32 cellular contexts compared by ENCODE assay signal in the genomic region with DNA sequence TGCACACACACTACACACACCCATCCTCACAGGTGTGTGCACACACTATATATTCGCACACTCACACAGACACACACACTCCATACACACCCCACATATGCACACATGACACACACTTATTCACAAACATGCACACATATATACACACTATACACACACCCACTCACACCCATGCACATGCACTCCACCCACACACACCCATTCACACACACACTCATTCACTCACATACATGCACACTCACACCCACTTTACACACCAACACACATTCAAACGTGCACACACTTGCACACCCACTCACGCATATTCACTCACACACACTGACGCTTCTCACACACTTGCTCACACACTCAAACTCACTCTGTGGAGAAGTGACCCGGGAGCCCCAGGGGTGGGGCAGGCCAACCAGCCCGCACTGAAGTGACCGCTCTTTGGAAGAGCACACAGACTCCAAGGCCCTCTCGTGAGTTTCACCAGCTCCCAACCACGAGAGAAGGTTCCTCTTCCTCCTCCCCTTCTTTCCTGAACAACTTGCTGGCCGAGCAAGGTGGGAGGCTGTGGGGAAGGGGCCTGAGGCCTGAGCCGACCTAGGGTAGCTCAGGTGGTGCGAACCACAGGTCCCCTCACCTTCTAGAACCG.
DNase-seq lines count a peak whose midpoint lies in the region; ATAC-seq and TF ChIP-seq lines count a peak whose summit lies in the region.
"Had no signal": no experiment of that assay in that cellular context is flagged by ENCODE, and none has a peak within 500 bp of the region (broad histone marks: within the 10 kb centered on the region; RNA-seq: fewer than 3 reads in every experiment).

No MANE protein-coding gene starts in this region.

- TF ChIP-seq CTCF in left lung (IDR thresholded peaks at IDR 0.05) (no peak), tibial artery (IDR thresholded peaks at IDR 0.05) (no peak)

- peaks cover 0 to 6% of the 10 kb centered on the region in 2 donors for H3K4me1 ChIP-seq in left lung
- H3K4me1 ChIP-seq in tibial artery: no peaks in the 10 kb centered on the region
- H3K4me1 ChIP-seq: A549, ascending aorta had no signal

- H3K27me3 ChIP-seq in left lung (peaks cover 0 to 18% of the 10 kb centered on the region in 2 donors), tibial artery (peaks cover 0 to 10% of the 10 kb centered on the region in 2 donors)
- H3K27me3 ChIP-seq: ascending aorta, testis had no signal

- no peak overlapping the region for H3K4me3 ChIP-seq in left lung
- H3K4me3 ChIP-seq in tibial artery: no peak overlapping the region
- H3K4me3 ChIP-seq: A549, ascending aorta, PC-9, testis had no signal

- H3K27ac ChIP-seq in left lung (no peak overlapping the region), tibial artery (no peak overlapping the region)
- H3K27ac ChIP-seq: A549, ascending aorta, neutrophil, PC-9 had no signal

- intact Hi-C loops in activated T-helper 2 cell treated with anti-CD3 and anti-CD28 coated beads, Interferon-gamma antibody, Interleukin-2, Interleukin-4, amounts not matched to agents 10 μg/mL and 5 μg/mL and 100 μg/mL, durations not matched to agents 14 hours and 24 hours and 36 hours (cut with micrococcal nuclease): loop anchor here (5.0 kb wide), 1 partner anchor 33 kb away; no protein-coding TSS in a partner anchor
- intact Hi-C loops in left lung (cut with DNase I) (no loop called here), tibial artery (cut with DNase I; ENCODE audit: low total_unique reads) (no loop called here)

- H3K4me1 Mint-ChIP-seq in activated T-helper 2 cell treated with anti-CD3 and anti-CD28 coated beads, Interferon-gamma antibody, Interleukin-2, Interleukin-4, amounts not matched to agents 10 μg/mL and 5 μg/mL and 100 μg/mL, durations not matched to agents 14 hours and 24 hours and 36 hours (ENCODE audit: low read depth): peaks cover 33% of the 10 kb centered on the region

- DNase-seq in activated effector memory CD4-positive, alpha-beta T cell treated with anti-CD3 and anti-CD28 coated beads, Interleukin-2, amount 50 U/mL, for 16 hours: peak; percentile 50
- DNase-seq in activated effector memory CD4-positive, alpha-beta T cell treated with Interleukin-2 at 50 U/mL for 16 hours: no peak
- no peak for DNase-seq in activated T-helper 2 cell treated with anti-CD3 and anti-CD28 coated beads, Interferon-gamma antibody, Interleukin-2, Interleukin-4, amounts not matched to agents 10 μg/mL and 5 μg/mL and 100 μg/mL, durations not matched to agents 14 hours and 24 hours and 36 hours (ENCODE audit: low spot score)
- DNase-seq in left lung: no peak
- DNase-seq in tibial artery: peak; percentile 38 to 70
- no peak for DNase-seq in AML-193 (lab: John Stamatoyannopoulos, UW)
- no peak for DNase-seq in KBM-7
- DNase-seq: activated CD4-positive, alpha-beta T cell treated with anti-CD3 and anti-CD28 coated beads, Interleukin-2, amount 50 U/mL, for 1 hour; activated CD8-positive, alpha-beta memory T cell treated with anti-CD3 and anti-CD28 coated beads, Interleukin-2, amount 10 ng/mL, durations not matched to agents 7 days and 5 days; activated naive CD8-positive, alpha-beta T cell treated with anti-CD3 and anti-CD28 coated beads, Interleukin-2, amount 10 ng/mL, durations not matched to agents 7 days and 5 days; caudate nucleus; DMS79 treated with DMSO at 0.1 percent for 48 hours; endodermal cell; foreskin fibroblast; HFFc6; IMR-90; mesenchymal stem cell; NCI-H1105 treated with DMSO at 0.1 percent for 48 hours; NCI-H1930; NCI-H524 treated with DMSO at 0.1 percent for 48 hours; PC-9; SIG-M5; T-helper 9 cell; testis had no signal

- H3K36me3 ChIP-seq in left lung (no peaks in the 10 kb centered on the region), tibial artery (no peaks in the 10 kb centered on the region)
- H3K36me3 ChIP-seq: ascending aorta, neutrophil had no signal

- peaks cover 11% of the 10 kb centered on the region for H3K36me3 Mint-ChIP-seq in activated T-helper 2 cell treated with anti-CD3 and anti-CD28 coated beads, Interferon-gamma antibody, Interleukin-2, Interleukin-4, amounts not matched to agents 10 μg/mL and 5 μg/mL and 100 μg/mL, durations not matched to agents 14 hours and 24 hours and 36 hours (ENCODE audit: low read depth)
- H3K36me3 Mint-ChIP-seq: WTC11 had no signal

- H3K27me3 Mint-ChIP-seq in activated T-helper 2 cell treated with anti-CD3 and anti-CD28 coated beads, Interferon-gamma antibody, Interleukin-2, Interleukin-4, amounts not matched to agents 10 μg/mL and 5 μg/mL and 100 μg/mL, durations not matched to agents 14 hours and 24 hours and 36 hours (ENCODE audit: low read depth): no peaks in the 10 kb centered on the region
- H3K27me3 Mint-ChIP-seq: activated CD8-positive, alpha-beta memory T cell treated with anti-CD3 and anti-CD28 coated beads, Interleukin-2, amount 10 ng/mL, durations not matched to agents 7 days and 5 days; activated naive CD8-positive, alpha-beta T cell treated with anti-CD3 and anti-CD28 coated beads, Interleukin-2, amount 10 ng/mL, durations not matched to agents 7 days and 5 days; activated T-helper 17 cell treated with anti-CD3 and anti-CD28 coated beads, Interleukin-2, amount 50 U/mL, for 72 hours; B cell had no signal

- H3K9me3 Mint-ChIP-seq in activated T-helper 2 cell treated with anti-CD3 and anti-CD28 coated beads, Interferon-gamma antibody, Interleukin-2, Interleukin-4, amounts not matched to agents 10 μg/mL and 5 μg/mL and 100 μg/mL, durations not matched to agents 14 hours and 24 hours and 36 hours: peaks cover 7% of the 10 kb centered on the region

- in situ Hi-C loops in KBM-7 (cut with MboI; ENCODE audit: low pct_unique_long_range_greater_than_20kb, low sequenced_read_pairs): no loop called here

- H3K4me3 Mint-ChIP-seq in activated T-helper 2 cell treated with anti-CD3 and anti-CD28 coated beads, Interferon-gamma antibody, Interleukin-2, Interleukin-4, amounts not matched to agents 10 μg/mL and 5 μg/mL and 100 μg/mL, durations not matched to agents 14 hours and 24 hours and 36 hours (ENCODE audit: low read depth): no peak overlapping the region
- H3K4me3 Mint-ChIP-seq: activated CD8-positive, alpha-beta memory T cell treated with anti-CD3 and anti-CD28 coated beads, Interleukin-2, amount 10 ng/mL, durations not matched to agents 7 days and 5 days; B cell; endodermal cell; HFFc6; WTC11 had no signal

- H3K27ac Mint-ChIP-seq in activated T-helper 2 cell treated with anti-CD3 and anti-CD28 coated beads, Interferon-gamma antibody, Interleukin-2, Interleukin-4, amounts not matched to agents 10 μg/mL and 5 μg/mL and 100 μg/mL, durations not matched to agents 14 hours and 24 hours and 36 hours: peak overlapping the region; percentile 76
- H3K27ac Mint-ChIP-seq: activated CD8-positive, alpha-beta memory T cell treated with anti-CD3 and anti-CD28 coated beads, Interleukin-2, amount 10 ng/mL, durations not matched to agents 7 days and 5 days; activated T-helper 17 cell treated with anti-CD3 and anti-CD28 coated beads, Interleukin-2, amount 50 U/mL, for 72 hours; B cell; endodermal cell; HFFc6; progenitor cell of endocrine pancreas; WTC11 had no signal

- H3K9me3 ChIP-seq in left lung: no peaks in the 10 kb centered on the region
- H3K9me3 ChIP-seq in tibial artery: no peaks in the 10 kb centered on the region
- H3K9me3 ChIP-seq: A549, ascending aorta, neutrophil, testis had no signal

- ATAC-seq in left lung (peak; percentile 68), HG02571 (IDR thresholded peaks at IDR 0.05; ENCODE audit: unreplicated experiment) (no peak)
- ATAC-seq: A549; activated CD8-positive, alpha-beta memory T cell treated with anti-CD3 and anti-CD28 coated beads, Interleukin-2, amount 10 ng/mL, durations not matched to agents 7 days and 5 days; WTC11 had no signal

Comparison
In these comparisons a context has a peak if more than half of its experiments do, and no peak if none do; other contexts are left out.
1. DNase-seq: peak in activated effector memory CD4-positive, alpha-beta T cell treated with anti-CD3 and anti-CD28 coated beads, Interleukin-2, amount 50 U/mL, for 16 hours (single experiment) and tibial artery (2 of 2); none in activated effector memory CD4-positive, alpha-beta T cell treated with Interleukin-2 at 50 U/mL for 16 hours (single experiment), activated T-helper 2 cell treated with anti-CD3 and anti-CD28 coated beads, Interferon-gamma antibody, Interleukin-2, Interleukin-4, amounts not matched to agents 10 μg/mL and 5 μg/mL and 100 μg/mL, durations not matched to agents 14 hours and 24 hours and 36 hours (single experiment), left lung (0 of 2), AML-193 (0 of 2) and KBM-7 (single experiment).